Comparison of ENCODE assay signal across 8 cellular contexts in the genomic region with DNA sequence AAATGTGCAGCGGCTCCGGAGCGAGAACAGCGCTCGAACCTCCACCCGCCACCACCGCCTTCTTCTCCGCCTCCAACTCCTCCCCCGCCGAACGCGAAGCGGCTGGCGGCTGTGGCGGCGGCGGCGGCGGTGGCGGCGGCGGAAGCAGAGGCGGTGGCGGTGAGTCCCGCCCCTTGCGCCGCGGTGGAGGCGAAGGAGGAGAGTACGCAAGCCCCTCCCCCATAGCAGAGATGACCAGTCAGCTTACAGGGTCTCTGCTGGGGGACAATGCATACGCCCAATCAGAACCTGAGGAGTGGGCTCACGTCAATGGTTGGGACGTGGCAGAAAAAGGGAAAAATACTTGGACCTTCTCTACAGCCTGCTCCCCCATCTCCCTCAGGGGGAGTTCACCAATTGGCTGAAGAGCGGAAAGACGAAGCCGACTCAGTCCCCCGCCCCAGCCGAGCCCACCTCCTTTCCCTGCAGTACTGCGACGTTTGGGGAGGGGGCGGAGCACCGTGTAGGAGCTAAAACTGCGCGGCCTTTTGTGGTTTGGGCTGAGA. TPM values are rescaled to one million over a fixed set of nuclear protein-coding genes. Genes with fewer than 3 reads are reported as not detected.
DNase-seq lines count a peak whose midpoint lies in the region; ATAC-seq and TF ChIP-seq lines count a peak whose summit lies in the region.

A gene with protein sequence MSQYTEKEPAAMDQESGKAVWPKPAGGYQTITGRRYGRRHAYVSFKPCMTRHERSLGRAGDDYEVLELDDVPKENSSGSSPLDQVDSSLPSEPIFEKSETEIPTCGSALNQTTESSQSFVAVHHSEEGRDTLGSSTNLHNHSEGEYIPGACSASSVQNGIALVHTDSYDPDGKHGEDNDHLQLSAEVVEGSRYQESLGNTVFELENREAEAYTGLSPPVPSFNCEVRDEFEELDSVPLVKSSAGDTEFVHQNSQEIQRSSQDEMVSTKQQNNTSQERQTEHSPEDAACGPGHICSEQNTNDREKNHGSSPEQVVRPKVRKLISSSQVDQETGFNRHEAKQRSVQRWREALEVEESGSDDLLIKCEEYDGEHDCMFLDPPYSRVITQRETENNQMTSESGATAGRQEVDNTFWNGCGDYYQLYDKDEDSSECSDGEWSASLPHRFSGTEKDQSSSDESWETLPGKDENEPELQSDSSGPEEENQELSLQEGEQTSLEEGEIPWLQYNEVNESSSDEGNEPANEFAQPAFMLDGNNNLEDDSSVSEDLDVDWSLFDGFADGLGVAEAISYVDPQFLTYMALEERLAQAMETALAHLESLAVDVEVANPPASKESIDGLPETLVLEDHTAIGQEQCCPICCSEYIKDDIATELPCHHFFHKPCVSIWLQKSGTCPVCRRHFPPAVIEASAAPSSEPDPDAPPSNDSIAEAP (minus strand): TSS at position 131 of the 545 bp plus-strand sequence. CDS start 26,541 bp downstream, outside the sequence.

- H3K4me2 ChIP-seq in OCI-LY7 (ENCODE audit: low read length): peak within 1 kb of the TSS; percentile 97

- peaks cover 12% of the 10 kb centered on the region; the same call in 1 of the 2 replicates for H4K20me1 ChIP-seq in OCI-LY7 (ENCODE audit: insufficient read depth, low read length)

- peak; percentile 91 for DNase-seq in D341Med (ENCODE audit: low spot score)
- DNase-seq in HuH-7.5 (ENCODE audit: low spot score): peak; percentile 83
- DNase-seq in OCI-LY7 (ENCODE audit: low spot score): peak; percentile 99
- DNase-seq in activated T-cell treated with anti-CD3 and anti-CD28 coated beads for 1 hour (ENCODE audit: low read depth): peak; percentile 91
- peak; percentile 98 for DNase-seq in endothelial cell (ENCODE audit: low spot score)
- DNase-seq in mesothelial cell of epicardium (ENCODE audit: low spot score in 2 of 2, unreplicated experiment in 2 of 2): peak; percentile 97
- peak; percentile 93 to 95 for DNase-seq in stimulated activated CD8-positive, alpha-beta memory T cell treated with anti-CD3 and anti-CD28 coated beads, Interleukin-15, amount 100 ng/mL, for 48 hours (ENCODE audit: low read depth in 2 of 2)

- no peaks in the 10 kb centered on the region for H3K9me2 ChIP-seq in OCI-LY7 (ENCODE audit: insufficient read depth, low read length)

- intact Hi-C loops in OCI-LY7 (cut with micrococcal nuclease; ENCODE audit: unreplicated experiment): loop anchor here (1.0 to 10.0 kb wide), 6 partner anchors 279 to 1685 kb away; a partner anchor contains a TSS

- H3K36me3 Mint-ChIP-seq in endothelial cell (ENCODE audit: low read depth, unreplicated experiment) (no peaks in the 10 kb centered on the region), mesothelial cell of epicardium (peaks cover 6% of the 10 kb centered on the region)

- H3K27ac Mint-ChIP-seq in endothelial cell (ENCODE audit: unreplicated experiment) (peak within 1 kb of the TSS; percentile 99), mesothelial cell of epicardium (peak within 1 kb of the TSS; percentile 99)

- H3K4me1 Mint-ChIP-seq in endothelial cell (ENCODE audit: unreplicated experiment): peaks cover 12% of the 10 kb centered on the region
- peaks cover 33% of the 10 kb centered on the region for H3K4me1 Mint-ChIP-seq in mesothelial cell of epicardium

- CTCF ChIA-PET in OCI-LY7 (lab: Charles Lee; ENCODE audit: unreplicated experiment): interaction anchor here (0.5 to 0.6 kb wide), 2 partner anchors 18 to 1027 kb away, joined by 3 read pairs; no protein-coding TSS in a partner anchor

- peaks cover 9% of the 10 kb centered on the region for H3K36me3 ChIP-seq in OCI-LY7 (ENCODE audit: insufficient read depth, low read length)

- H3K9me3 ChIP-seq in OCI-LY7 (ENCODE audit: low read length): peaks cover 5% of the 10 kb centered on the region; the same call in 1 of the 2 replicates

- H3K4me3 Mint-ChIP-seq in endothelial cell (ENCODE audit: unreplicated experiment) (peak within 1 kb of the TSS; percentile 100), mesothelial cell of epicardium (peak within 1 kb of the TSS; percentile 99)

- H3K27me3 Mint-ChIP-seq in endothelial cell (ENCODE audit: unreplicated experiment) (peaks cover 8% of the 10 kb centered on the region), mesothelial cell of epicardium (ENCODE audit: low read depth) (no peaks in the 10 kb centered on the region)

- peak within 1 kb of the TSS; percentile 94 for H3K4me3 ChIP-seq in OCI-LY7 (ENCODE audit: low read depth, low read length, poor library complexity, severe bottlenecking)

- peak; percentile 82 for ATAC-seq in GM21526 (IDR thresholded peaks at IDR 0.05; ENCODE audit: low FRiP score, unreplicated experiment)

- BruUV-seq in OCI-LY7 (replicated peaks; lab: Mats Ljungman, UMichigan): no TSS peak

- H3K4me1 ChIP-seq in OCI-LY7 (ENCODE audit: insufficient read depth, low read length, poor library complexity, severe bottlenecking): peaks cover 28% of the 10 kb centered on the region

- no peak for TF ChIP-seq CTCF in OCI-LY7 (conservative IDR thresholded peaks at IDR 0.05; ENCODE audit: low read length)
- TF ChIP-seq CTCF in endothelial cell (IDR thresholded peaks at IDR 0.05; ENCODE audit: unreplicated experiment): peak; percentile 60
- TF ChIP-seq CTCF in mesothelial cell of epicardium (IDR thresholded peaks at IDR 0.05; ENCODE audit: unreplicated experiment): no peak

- H2AFZ ChIP-seq in OCI-LY7 (ENCODE audit: low read length): peak within 1 kb of the TSS; percentile 100

- peaks cover 47% of the 10 kb centered on the region for H3K79me2 ChIP-seq in OCI-LY7 (ENCODE audit: insufficient read depth, low read depth, low read length)

- POLR2A ChIA-PET in OCI-LY7 (lab: Charles Lee): interaction anchor here (0.6 to 1.9 kb wide), 9 partner anchors 9 to 1889 kb away, joined by 3 to 6 read pairs (median 3); a partner anchor contains a TSS

- H3K9me3 Mint-ChIP-seq in endothelial cell (ENCODE audit: unreplicated experiment) (no peaks in the 10 kb centered on the region), mesothelial cell of epicardium (peaks cover 7% of the 10 kb centered on the region)

- peak within 1 kb of the TSS; percentile 94 for H3K27ac ChIP-seq in OCI-LY7 (ENCODE audit: low read depth, low read length, poor library complexity, severe bottlenecking)

RNA-seq across cellular contexts. Expression of the gene that starts here (rescaled TPM):
- 41.3 and 47.9 TPM in 2 replicates for total RNA-seq in OCI-LY7 (2014; rRNA removed; shearing (Covaris generic))
- 69.7 and 79.8 TPM in 2 replicates for total RNA-seq in OCI-LY7 (2022)
- 78.2 TPM for total RNA-seq in endothelial cell (ENCODE audit: unreplicated experiment)
- 69.2 to 70.7 TPM (median 70.5 TPM) in 3 replicates for total RNA-seq in mesothelial cell of epicardium

Comparison
In these comparisons a context has a peak if more than half of its experiments do, and no peak if none do; other contexts are left out.
1. Peak in every context shown above with its lines: DNase-seq, ATAC-seq, H3K4me3 ChIP-seq and H3K27ac ChIP-seq.